23 cellular contexts compared by ENCODE assay signal in the genomic region with DNA sequence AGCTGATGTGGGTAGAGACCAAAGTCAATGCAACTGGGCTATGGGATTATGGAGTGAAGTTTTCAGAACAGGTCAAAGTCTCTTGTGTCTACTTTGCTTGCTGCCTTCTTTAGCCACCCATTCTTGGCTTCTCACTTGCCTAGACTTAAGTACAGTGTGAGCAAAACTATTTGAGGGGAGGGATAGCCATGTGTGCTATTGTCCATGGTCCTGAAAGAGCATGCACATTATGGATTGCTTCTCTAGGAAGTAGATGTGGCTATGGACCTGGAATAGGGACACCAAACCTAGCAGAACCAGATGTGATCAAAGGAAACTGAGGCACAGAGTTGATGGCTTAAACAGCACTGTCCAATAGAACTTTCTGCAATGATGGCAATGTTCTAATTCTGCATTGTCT.
A peak's percentile ranks its signal among the peaks of the same experiment; 100 is the strongest.
DNase-seq lines count a peak whose midpoint lies in the region; ATAC-seq, FAIRE-seq and TF ChIP-seq lines count a peak whose summit lies in the region.
"Had no signal": no experiment of that assay in that cellular context is flagged by ENCODE, and none has a peak within 500 bp of the region (broad histone marks: within the 10 kb centered on the region; RNA-seq: fewer than 3 reads in every experiment).

No MANE protein-coding gene starts in this region.

- no peak overlapping the region for H4K5ac ChIP-seq in IMR-90 (ENCODE audit: low read depth, low read length)

- no peaks in the 10 kb centered on the region for H3K9me3 ChIP-seq in IMR-90 (ENCODE audit: control insufficient read depth, insufficient read depth, low read length)
- no peaks in the 10 kb centered on the region for H3K9me3 ChIP-seq in GM12878 (replicated peaks; ENCODE audit: control insufficient read depth, insufficient read depth, low read length)
- H3K9me3 ChIP-seq: ascending aorta, BLaER1 had no signal

- intact Hi-C loops in IMR-90 (cut with micrococcal nuclease) (no loop called here), GM12878 (cut with micrococcal nuclease; ENCODE audit: unreplicated experiment) (no loop called here)

- TF ChIP-seq RAD21 in IMR-90 (IDR thresholded peaks at IDR 0.05; ENCODE audit: low read length) (no peak), GM12878 (IDR thresholded peaks at IDR 0.05; ENCODE audit: insufficient read depth, low read depth, low read length) (no peak)

- peak; percentile 26 for DNase-seq in COLO829 (ENCODE audit: low spot score)
- peak; percentile 3 for DNase-seq in IMR-90
- no peak for DNase-seq in GM12878 (ENCODE audit: low read depth, low spot score)
- peak; percentile 19 for DNase-seq in iris pigment epithelial cell (ENCODE audit: low read depth)
- DNase-seq in NCI-H2029 treated with DMSO at 0.1 percent for 48 hours (lab: John Stamatoyannopoulos, UW) = no peak
- DNase-seq in GDM1 (lab: John Stamatoyannopoulos, UW) = no peak
- DNase-seq in activated naive CD4-positive, alpha-beta T cell treated with anti-CD3 and anti-CD28 coated beads, Interleukin-2, amount 50 U/mL, for 16 hours = no peak
- DNase-seq: activated CD4-positive, alpha-beta T cell treated with anti-CD3 and anti-CD28 coated beads for 4 hours; activated effector memory CD4-positive, alpha-beta T cell treated with Interleukin-2 at 50 U/mL for 16 hours; activated naive CD8-positive, alpha-beta T cell treated with anti-CD3 and anti-CD28 coated beads for 36 hours; central memory CD4-positive, alpha-beta T cell; DMS153; HCEC 1CT; NCI-H1436; NCI-H2107; SIG-M5; stimulated activated naive B cell treated with anti-CD40 and anti-IgM and Interleukin-4, amounts not matched to agents 10 μg/mL and 1 μg/mL and 100 μg/mL, for 72 hours; SW 1271 had no signal

- no peak overlapping the region for H2AK9ac ChIP-seq in IMR-90 (replicated peaks; ENCODE audit: low read depth, low read length, poor library complexity)

- H3K4ac ChIP-seq in IMR-90 (ENCODE audit: low read depth, low read length) = no peak overlapping the region

- H2BK15ac ChIP-seq in IMR-90 (ENCODE audit: low read depth, low read length) = no peak overlapping the region

- no peak for TF ChIP-seq CTCF in IMR-90 (conservative IDR thresholded peaks at IDR 0.05; ENCODE audit: low read depth, low read length)
- TF ChIP-seq CTCF in GM12878 (IDR thresholded peaks at IDR 0.05 in 2 of 3, conservative IDR thresholded peaks at IDR 0.05 in 1 of 3; ENCODE audit: control insufficient read depth in 2 of 3, extremely low read depth in 1 of 3, insufficient read depth in 1 of 3, low read depth in 3 of 3, low read length in 3 of 3) = no peak

- no peak overlapping the region for H3K14ac ChIP-seq in IMR-90 (replicated peaks; ENCODE audit: low read depth, low read length)

- no peaks in the 10 kb centered on the region for H3K4me1 ChIP-seq in IMR-90 (ENCODE audit: control insufficient read depth, insufficient read depth, low read length)
- no peaks in the 10 kb centered on the region for H3K4me1 ChIP-seq in GM12878 (ENCODE audit: control insufficient read depth, insufficient read depth, low read length)
- H3K4me1 ChIP-seq: ascending aorta, BLaER1 had no signal

- H3K9ac ChIP-seq in IMR-90 (ENCODE audit: low read depth, low read length) (no peak overlapping the region), GM12878 (ENCODE audit: control insufficient read depth, insufficient read depth, low read length) (no peak overlapping the region)
- H3K9ac ChIP-seq: BLaER1 had no signal

- BruUV-seq in IMR-90 (replicated peaks; lab: Mats Ljungman, UMichigan) = no TSS peak
- no TSS peak for BruUV-seq in GM12878 (replicated peaks; lab: Mats Ljungman, UMichigan)

- H3K27me3 ChIP-seq in IMR-90 (ENCODE audit: control insufficient read depth, insufficient read depth, low read length) (no peaks in the 10 kb centered on the region), GM12878 (replicated peaks in 1 of 2; ENCODE audit: control insufficient read depth in 2 of 2, insufficient read depth in 2 of 2, low read length in 1 of 2) (no peaks in the 10 kb centered on the region; a peak in 2 of 4 replicates)
- H3K27me3 ChIP-seq: ascending aorta, BLaER1 had no signal

- POLR2A ChIA-PET in IMR-90 (lab: Charles Lee; ENCODE audit: unreplicated experiment) = no interaction called here
- POLR2A ChIA-PET in GM12878 (lab: Charles Lee) = no interaction called here

- no peak overlapping the region for H3K23ac ChIP-seq in IMR-90 (ENCODE audit: low read depth, low read length)

- H3K79me2 ChIP-seq in GM12878 (ENCODE audit: control insufficient read depth, insufficient read depth, low read length) = no peaks in the 10 kb centered on the region

- no peak overlapping the region for H2AK5ac ChIP-seq in IMR-90 (ENCODE audit: low read depth, low read length)

- H3K4me2 ChIP-seq in IMR-90 (ENCODE audit: low read depth, low read length) (no peak overlapping the region), GM12878 (ENCODE audit: control insufficient read depth, insufficient read depth) (no peak overlapping the region)
- H3K4me2 ChIP-seq: BLaER1 had no signal

- H3K79me1 ChIP-seq in IMR-90 (ENCODE audit: low read depth in 1 of 2, low read length in 2 of 2) = no peaks in the 10 kb centered on the region

- SMC1A ChIA-PET in GM12878 (lab: Charles Lee; ENCODE audit: uncharacterized antibody, unreplicated experiment) = no interaction called here

- TF ChIP-seq POLR2A in IMR-90 (IDR thresholded peaks at IDR 0.05; ENCODE audit: low read depth, low read length) (no peak), GM12878 (IDR thresholded peaks at IDR 0.05; ENCODE audit: low read depth, low read length) (no peak)

- H4K91ac ChIP-seq in IMR-90 (ENCODE audit: insufficient read depth, low read depth, low read length) = no peak overlapping the region

- dilution Hi-C loops in IMR-90 (cut with HindIII; ENCODE audit: low sequenced_read_pairs, unreplicated experiment) = no loop called here

- H2BK5ac ChIP-seq in IMR-90 (ENCODE audit: low read depth, low read length, poor library complexity, severe bottlenecking) = no peak overlapping the region

- H2BK20ac ChIP-seq in IMR-90 (ENCODE audit: low read depth, low read length) = no peak overlapping the region

- no peaks in the 10 kb centered on the region for H3K36me3 ChIP-seq in IMR-90 (ENCODE audit: control insufficient read depth, insufficient read depth, low read length)
- H3K36me3 ChIP-seq in GM12878 (ENCODE audit: control insufficient read depth in 2 of 2, insufficient read depth in 2 of 2, low read length in 1 of 2) = no peaks in the 10 kb centered on the region
- H3K36me3 ChIP-seq: ascending aorta, BLaER1 had no signal

- RAD21 ChIA-PET in GM12878 (lab: Charles Lee; ENCODE audit: unreplicated experiment) = no interaction called here

- no peak overlapping the region for H3K18ac ChIP-seq in IMR-90 (ENCODE audit: low read depth, low read length)

- CTCF ChIA-PET in IMR-90 (lab: Yijun Ruan, JAX) (no interaction called here), GM12878 (lab: Yijun Ruan, JAX) (interaction anchor here (0.6 to 2.2 kb wide), 3 partner anchors 27 to 304 kb away, joined by 3 to 7 read pairs (median 3); no protein-coding TSS in a partner anchor)

- no peak overlapping the region for H2BK120ac ChIP-seq in IMR-90 (ENCODE audit: low read depth, low read length)

- no peak overlapping the region for H3K56ac ChIP-seq in IMR-90 (ENCODE audit: extremely low read depth, insufficient read depth, low read length)

- H3K27ac ChIP-seq in IMR-90 (ENCODE audit: insufficient read depth, low read length) = no peak overlapping the region
- H3K27ac ChIP-seq in GM12878 (ENCODE audit: control insufficient read depth, insufficient read depth) = no peak overlapping the region
- H3K27ac ChIP-seq: ascending aorta, BLaER1 had no signal

- H4K8ac ChIP-seq in IMR-90 (ENCODE audit: low read depth in 2 of 2, low read length in 2 of 2) = no peak overlapping the region

- H3K4me3 ChIP-seq in IMR-90 (ENCODE audit: insufficient read depth, low read depth, low read length) = no peak overlapping the region
- no peak overlapping the region for H3K4me3 ChIP-seq in GM12878
- H3K4me3 ChIP-seq: ascending aorta, BLaER1 had no signal

- FAIRE-seq in GM12878 (lab: Jason Lieb, UNC) = no peak
- FAIRE-seq: frontal cortex, RCC 7860 had no signal

- H2AFZ ChIP-seq in IMR-90 (replicated peaks; ENCODE audit: low read length, poor library complexity) = no peak overlapping the region
- H2AFZ ChIP-seq in GM12878 (ENCODE audit: control insufficient read depth, low read depth, low read length) = no peak overlapping the region

- TF ChIP-seq EP300 in GM12878 (IDR thresholded peaks at IDR 0.05; ENCODE audit: borderline replicate concordance in 1 of 2, control insufficient read depth in 1 of 2, low read depth in 2 of 2, low read length in 2 of 2) = no peak

- H4K20me1 ChIP-seq in IMR-90 (ENCODE audit: insufficient read depth, low read length) = no peaks in the 10 kb centered on the region
- no peaks in the 10 kb centered on the region for H4K20me1 ChIP-seq in GM12878 (ENCODE audit: control insufficient read depth, insufficient read depth)
- H4K20me1 ChIP-seq: BLaER1 had no signal

- ATAC-seq in IMR-90 (ENCODE audit: low read depth) (no peak), GM12878 (no peak), HG03045 (IDR thresholded peaks at IDR 0.05; ENCODE audit: unreplicated experiment) (no peak)
- ATAC-seq: stimulated activated naive B cell treated with anti-CD40 and anti-IgM and Interleukin-4, amounts not matched to agents 10 μg/mL and 1 μg/mL and 100 μg/mL, for 72 hours had no signal

- no peaks in the 10 kb centered on the region for H3K9me1 ChIP-seq in IMR-90 (ENCODE audit: insufficient read depth, low read length)

- in situ Hi-C loops in IMR-90 (cut with MboI; ENCODE audit: low sequenced_read_pairs) = no loop called here
- in situ Hi-C loops in GM12878 (cut with MboI) = no loop called here

TF ChIP-seq in IMR-90, 13 proteins besides CTCF, POLR2A, EP300 and RAD21 (continues in another document):
- TF ChIP-seq, protein P1, sequence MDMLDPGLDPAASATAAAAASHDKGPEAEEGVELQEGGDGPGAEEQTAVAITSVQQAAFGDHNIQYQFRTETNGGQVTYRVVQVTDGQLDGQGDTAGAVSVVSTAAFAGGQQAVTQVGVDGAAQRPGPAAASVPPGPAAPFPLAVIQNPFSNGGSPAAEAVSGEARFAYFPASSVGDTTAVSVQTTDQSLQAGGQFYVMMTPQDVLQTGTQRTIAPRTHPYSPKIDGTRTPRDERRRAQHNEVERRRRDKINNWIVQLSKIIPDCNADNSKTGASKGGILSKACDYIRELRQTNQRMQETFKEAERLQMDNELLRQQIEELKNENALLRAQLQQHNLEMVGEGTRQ (IDR thresholded peaks at IDR 0.05; ENCODE audit: low read depth, low read length) = no peak
- no peak for TF ChIP-seq RCOR1 (IDR thresholded peaks at IDR 0.05; ENCODE audit: insufficient replicate concordance, low read length)

Comparison
In these comparisons a context has a peak if more than half of its experiments do, and no peak if none do; other contexts are left out.
1. DNase-seq: peak in COLO829 (single experiment), IMR-90 (single experiment) and iris pigment epithelial cell (single experiment); none in GM12878 (single experiment), NCI-H2029 treated with DMSO at 0.1 percent for 48 hours (single experiment), GDM1 (single experiment) and activated naive CD4-positive, alpha-beta T cell treated with anti-CD3 and anti-CD28 coated beads, Interleukin-2, amount 50 U/mL, for 16 hours (single experiment).